Comparison of ENCODE assay signal across 8 cellular contexts in the genomic region with DNA sequence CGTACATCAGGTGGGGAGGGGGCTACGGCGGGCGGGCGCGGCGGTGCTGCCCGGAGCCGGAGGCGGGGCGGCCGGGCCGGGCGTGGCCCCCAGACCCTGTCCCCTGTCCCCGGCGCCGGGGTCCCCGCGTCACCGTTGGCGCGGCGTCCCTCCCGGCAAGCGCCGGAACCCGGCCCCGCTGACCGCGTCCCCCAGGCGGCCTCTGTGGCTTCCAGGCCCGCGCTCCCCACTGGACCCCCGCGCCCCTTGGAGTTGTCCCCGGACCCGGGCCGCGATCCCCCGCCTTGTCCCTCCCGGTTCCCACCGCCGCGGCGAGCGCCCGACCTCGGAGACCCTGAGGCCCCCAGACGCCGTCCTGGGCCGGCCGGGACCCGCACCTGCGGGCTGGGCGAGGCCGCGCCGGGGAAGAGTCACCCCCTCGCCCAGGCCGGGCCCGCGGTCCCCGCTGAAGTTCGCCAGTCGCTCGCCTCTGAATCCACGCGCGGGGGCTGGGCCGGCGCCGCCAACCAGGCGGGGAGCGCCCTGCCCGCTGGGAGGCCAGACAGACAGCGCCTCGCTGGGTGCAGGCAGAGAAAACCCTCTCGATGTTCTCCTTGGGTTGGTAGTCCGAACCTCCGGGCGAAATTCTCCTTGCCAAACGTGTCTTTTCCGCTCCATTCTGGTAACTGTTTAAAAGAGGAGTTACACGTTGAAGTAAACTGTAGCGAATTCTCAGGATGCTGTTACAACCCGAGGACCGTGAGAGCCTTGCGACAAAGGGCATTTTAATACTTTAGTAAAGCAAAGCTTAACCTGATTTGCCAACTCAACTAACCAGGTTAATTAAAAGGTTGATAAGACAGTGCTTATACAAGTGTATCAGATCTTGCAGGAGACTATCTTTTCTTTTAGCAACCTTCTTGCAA. TPM values are rescaled to one million over a fixed set of nuclear protein-coding genes. Genes with fewer than 3 reads are reported as not detected.
A peak's percentile ranks its signal among the peaks of the same experiment; 100 is the strongest.
DNase-seq lines count a peak whose midpoint lies in the region; ATAC-seq, FAIRE-seq and TF ChIP-seq lines count a peak whose summit lies in the region.

No MANE protein-coding gene starts in this region.

- ATAC-seq in stimulated activated memory B cell treated with anti-CD40 and anti-IgM and Interleukin-4, amounts not matched to agents 10 μg/mL and 1 μg/mL and 100 μg/mL, for 72 hours: peak; percentile 71

- peak overlapping the region; percentile 93 for H3K4me3 Mint-ChIP-seq in HFFc6
- peak overlapping the region; percentile 90 for H3K4me3 Mint-ChIP-seq in stimulated activated memory B cell treated with anti-CD40 and anti-IgM and Interleukin-4, amounts not matched to agents 10 μg/mL and 1 μg/mL and 100 μg/mL, for 72 hours

- H3K27me3 Mint-ChIP-seq in HFFc6 (ENCODE audit: insufficient read depth): no peaks in the 10 kb centered on the region
- H3K27me3 Mint-ChIP-seq in stimulated activated memory B cell treated with anti-CD40 and anti-IgM and Interleukin-4, amounts not matched to agents 10 μg/mL and 1 μg/mL and 100 μg/mL, for 72 hours: no peaks in the 10 kb centered on the region

- peaks cover 59% of the 10 kb centered on the region for H3K4me1 Mint-ChIP-seq in HFFc6 (ENCODE audit: low read depth)
- peaks cover 40% of the 10 kb centered on the region for H3K4me1 Mint-ChIP-seq in stimulated activated memory B cell treated with anti-CD40 and anti-IgM and Interleukin-4, amounts not matched to agents 10 μg/mL and 1 μg/mL and 100 μg/mL, for 72 hours

- no peaks in the 10 kb centered on the region for H3K9me3 Mint-ChIP-seq in HFFc6
- no peaks in the 10 kb centered on the region for H3K9me3 Mint-ChIP-seq in stimulated activated memory B cell treated with anti-CD40 and anti-IgM and Interleukin-4, amounts not matched to agents 10 μg/mL and 1 μg/mL and 100 μg/mL, for 72 hours

- TF ChIP-seq CTCF in HFFc6 (IDR thresholded peaks at IDR 0.05) (peak; percentile 30), epithelial cell of proximal tubule (conservative IDR thresholded peaks at IDR 0.05; ENCODE audit: low read depth, low read length) (peak; percentile 18)

- DNase-seq in GM12892 (ENCODE audit: insufficient read length) (peak; percentile 38), HFFc6 (peak; percentile 50), NCI-H146 (lab: John Stamatoyannopoulos, UW) (peak; percentile 20), activated T-cell treated with anti-CD3 and anti-CD28 coated beads for 48 hours (ENCODE audit: low read depth) (peak; percentile 49), epithelial cell of proximal tubule (ENCODE audit: low read depth) (no peak), mucosa of gallbladder (ENCODE audit: low spot score) (peak; percentile 60), T1000 (lab: John Stamatoyannopoulos, UW) (no peak)

- no peak for TF ChIP-seq POLR2A in GM12892 (IDR thresholded peaks at IDR 0.05; ENCODE audit: low read depth, low read length)

- FAIRE-seq in GM12892 (lab: Jason Lieb, UNC): no peak

- peaks cover 8% of the 10 kb centered on the region; the same call in 1 of the 2 replicates for H3K36me3 Mint-ChIP-seq in HFFc6 (ENCODE audit: low read depth)
- H3K36me3 Mint-ChIP-seq in stimulated activated memory B cell treated with anti-CD40 and anti-IgM and Interleukin-4, amounts not matched to agents 10 μg/mL and 1 μg/mL and 100 μg/mL, for 72 hours: peaks cover 12% of the 10 kb centered on the region

- peak overlapping the region; percentile 85 for H3K27ac Mint-ChIP-seq in HFFc6
- peak overlapping the region; percentile 51 for H3K27ac Mint-ChIP-seq in stimulated activated memory B cell treated with anti-CD40 and anti-IgM and Interleukin-4, amounts not matched to agents 10 μg/mL and 1 μg/mL and 100 μg/mL, for 72 hours

- peak overlapping the region; percentile 99 for H3K4me3 ChIP-seq in epithelial cell of proximal tubule (ENCODE audit: low read depth, low read length)

RNA-seq across cellular contexts. Expression of gene GAN, which starts 0.8 kb away (rescaled TPM):
- polyA plus RNA-seq in GM12892 (2012; ENCODE audit: missing spikeins): 2.6 TPM
- 1 to 10 TPM; 5.6 to 8.6 (median 6.2) TPM for total RNA-seq in HFFc6 (2021; fragmentation: NEBNext Ultra II Directional; extraction: Animal tissue kit (Norgen Biotek cat#: 25700))
- total RNA-seq in epithelial cell of proximal tubule (4.3 and 5.6 TPM in 2 replicates), mucosa of gallbladder (11.6 TPM)

Comparison
In these comparisons a context has a peak if more than half of its experiments do, and no peak if none do; other contexts are left out.
1. DNase-seq: peak in GM12892 (single experiment), HFFc6 (single experiment), NCI-H146 (single experiment), activated T-cell treated with anti-CD3 and anti-CD28 coated beads for 48 hours (single experiment) and mucosa of gallbladder (single experiment); none in epithelial cell of proximal tubule (single experiment) and T1000 (single experiment).